In the genomic region with DNA sequence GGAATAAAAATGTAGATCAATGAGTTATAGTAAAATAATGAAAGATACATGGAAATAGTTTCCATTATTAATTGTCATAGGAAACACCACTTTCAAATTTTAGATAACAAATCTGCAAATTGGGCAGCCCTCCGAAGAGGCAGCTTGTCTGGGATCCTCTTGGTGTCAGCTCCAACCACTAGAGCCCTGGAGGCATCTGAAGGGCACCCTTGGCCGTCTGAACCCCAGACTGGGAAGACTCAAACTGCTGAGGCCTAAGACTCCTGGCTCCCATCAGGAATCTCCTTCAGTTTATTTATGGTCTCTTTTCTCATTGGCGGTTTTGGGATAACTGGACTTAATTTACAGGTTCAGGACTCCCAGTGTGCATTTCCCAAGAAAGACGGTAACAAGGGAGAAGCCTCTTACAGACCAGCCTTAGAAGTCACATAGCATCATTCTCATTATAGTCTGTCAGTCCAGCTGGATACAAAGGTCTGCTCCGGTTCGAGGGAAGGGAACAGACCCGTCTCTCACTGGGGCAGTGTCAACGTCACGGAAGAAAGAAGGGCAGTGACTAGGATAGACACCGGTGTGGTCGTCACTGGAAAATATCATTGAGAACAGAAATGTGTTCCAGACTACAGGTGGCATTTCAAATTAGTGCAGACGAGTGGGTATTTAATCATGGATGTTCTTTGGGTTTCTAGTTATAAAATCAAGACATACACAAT, we compare ENCODE assay signal across 26 cellular contexts.
A peak's percentile ranks its signal among the peaks of the same experiment; 100 is the strongest.
DNase-seq lines count a peak whose midpoint lies in the region; ATAC-seq, FAIRE-seq and TF ChIP-seq lines count a peak whose summit lies in the region.
"Had no signal": no experiment of that assay in that cellular context is flagged by ENCODE, and none has a peak within 500 bp of the region (broad histone marks: within the 10 kb centered on the region; RNA-seq: fewer than 3 reads in every experiment).

No MANE protein-coding gene starts in this region.

- CTCF ChIA-PET in A549 (lab: Yijun Ruan, JAX) (no interaction called here), H1 (lab: Charles Lee; ENCODE audit: partially characterized antibody) (interaction anchor here (1.3 kb wide), 1 partner anchor 11 kb away, joined by 3 read pairs; no protein-coding TSS in a partner anchor)

- H3K36me3 Mint-ChIP-seq in stimulated activated effector memory CD8-positive, alpha-beta T cell treated with anti-CD3 and anti-CD28 coated beads, Interleukin-12 subunit alpha, Interleukin-12 subunit beta, amount 100 ng/mL, for 72 hours, result no peaks in the 10 kb centered on the region
- H3K36me3 Mint-ChIP-seq: CD4-positive, alpha-beta memory T cell had no signal

- H2BK120ac ChIP-seq in H1 (replicated peaks; ENCODE audit: low read depth, low read length), result no peak overlapping the region

- POLR2A ChIA-PET in A549 (lab: Yijun Ruan, JAX) (interaction anchor here (0.8 kb wide), 1 partner anchor 457 kb away, joined by 3 read pairs; no protein-coding TSS in a partner anchor), H1 (lab: Charles Lee; ENCODE audit: partially characterized antibody) (no interaction called here)

- H3K14ac ChIP-seq in H1 (ENCODE audit: insufficient read length), result no peak overlapping the region

- H3K4me1 ChIP-seq in A549 (peaks cover 9% of the 10 kb centered on the region; the same call in 2 of the 3 replicates), BE2C (no peaks in the 10 kb centered on the region; the same call in 1 of the 2 replicates), H1 (replicated peaks in 1 of 4; ENCODE audit: control insufficient read depth in 3 of 4, insufficient read depth in 4 of 4, low read length in 3 of 4) (no peaks in the 10 kb centered on the region)
- H3K4me1 ChIP-seq: BLaER1 treated with 17β-estradiol and CSF1 and Interleukin-3, amounts not matched to agents 10 nM and 100 nM; Caco-2; HAP-1; Peyer's patch; SJSA1 had no signal

- H3K79me2 ChIP-seq in H1 (ENCODE audit: control insufficient read depth in 1 of 2, insufficient read depth in 2 of 2, low read length in 2 of 2), result no peaks in the 10 kb centered on the region

- no peak overlapping the region for H3K9ac ChIP-seq in H1 (replicated peaks in 1 of 4; ENCODE audit: extremely low read depth in 1 of 4, low read depth in 3 of 4, low read length in 3 of 4)
- H3K9ac ChIP-seq: BLaER1 treated with 17β-estradiol and CSF1 and Interleukin-3, amounts not matched to agents 10 nM and 100 nM; KMS-11 had no signal

- no peaks in the 10 kb centered on the region for H3K36me3 ChIP-seq in BE2C
- no peaks in the 10 kb centered on the region for H3K36me3 ChIP-seq in H1 (ENCODE audit: control insufficient read depth in 2 of 4, insufficient read depth in 4 of 4, low read length in 3 of 4)
- H3K36me3 ChIP-seq: BLaER1 treated with 17β-estradiol and CSF1 and Interleukin-3, amounts not matched to agents 10 nM and 100 nM; HAP-1; Peyer's patch; SJSA1 had no signal

- DNase-seq in A549 (ENCODE audit: low read depth in 1 of 2, low spot score in 1 of 2), result peak in 1 of 2 experiments; percentile 42
- DNase-seq in BE2C, result peak; percentile 56
- peak; percentile 90 for DNase-seq in NCI-H69 (lab: John Stamatoyannopoulos, UW)
- no peak for DNase-seq in H1 (ENCODE audit: low read depth in 1 of 2, low spot score in 2 of 2)
- DNase-seq in SK-N-DZ (ENCODE audit: low spot score), result no peak
- DNase-seq in stimulated activated effector memory CD8-positive, alpha-beta T cell treated with anti-CD3 and anti-CD28 coated beads, Interleukin-12 subunit alpha, Interleukin-12 subunit beta, amount 100 ng/mL, for 72 hours (ENCODE audit: low spot score in 2 of 2), result no peak
- DNase-seq: ACHN; Caco-2; CD4-positive, alpha-beta memory T cell; DND-41; NCI-H1105 treated with DMSO at 0.1 percent for 48 hours; NCI-H187 treated with DMSO at 0.1 percent for 48 hours; NCI-H2227 treated with DMSO at 0.1 percent for 48 hours; NCI-H510A; NCI-H748 treated with DMSO at 0.1 percent for 48 hours; Peyer's patch; SW 1271; T-helper 17 cell had no signal

- 41% methylated on average over 12 of the region's 12 CpGs for WGBS in A549 (ENCODE audit: missing lambda C conversion rate)
- 92% methylated on average over 12 of the region's 12 CpGs; no CpG with 5 or more reads in 1 of the 2 experiments for WGBS in H1 (ENCODE audit: extremely low coverage in 1 of 2, insufficient coverage in 1 of 2, insufficient read length in 1 of 2, insufficient replicate concordance in 2 of 2, low coverage in 1 of 2, low lambda C conversion rate in 2 of 2, missing lambda C conversion rate in 1 of 2), 2 experiments

- ATAC-seq in A549 (peak; percentile 70 to 85), GM21737 (IDR thresholded peaks at IDR 0.05; ENCODE audit: unreplicated experiment) (no peak)
- ATAC-seq in stimulated activated effector memory CD8-positive, alpha-beta T cell treated with anti-CD3 and anti-CD28 coated beads, Interleukin-12 subunit alpha, Interleukin-12 subunit beta, amount 100 ng/mL, for 72 hours, result no peak
- ATAC-seq: T-helper 17 cell had no signal

- H3K4me2 ChIP-seq in A549 (peak overlapping the region; percentile 60), H1 (ENCODE audit: insufficient read depth in 1 of 2, low read depth in 2 of 2, low read length in 2 of 2) (no peak overlapping the region)
- H3K4me2 ChIP-seq: BLaER1 treated with 17β-estradiol and CSF1 and Interleukin-3, amounts not matched to agents 10 nM and 100 nM; KMS-11 had no signal

- TF ChIP-seq EP300 in A549 (IDR thresholded peaks at IDR 0.05) (no peak), H1 (IDR thresholded peaks at IDR 0.05; ENCODE audit: borderline replicate concordance in 1 of 2, low read depth in 2 of 2, low read length in 2 of 2) (no peak)

- TF ChIP-seq CTCF in A549 (IDR thresholded peaks at IDR 0.05), result no peak
- no peak for TF ChIP-seq CTCF in BE2C (IDR thresholded peaks at IDR 0.05; ENCODE audit: low read depth, low read length)
- TF ChIP-seq CTCF in H1 (IDR thresholded peaks at IDR 0.05; ENCODE audit: control extremely low read depth in 1 of 3, insufficient read depth in 1 of 3, low read depth in 1 of 3, low read length in 3 of 3), result no peak

- no peak overlapping the region for H3K23ac ChIP-seq in H1 (ENCODE audit: insufficient read length)

- no peaks in the 10 kb centered on the region for H4K20me1 ChIP-seq in H1 (replicated peaks in 1 of 2; ENCODE audit: control insufficient read depth in 1 of 2, insufficient read depth in 2 of 2, low read length in 2 of 2)
- H4K20me1 ChIP-seq: BLaER1 treated with 17β-estradiol and CSF1 and Interleukin-3, amounts not matched to agents 10 nM and 100 nM had no signal

- H3K9me3 ChIP-seq in A549, result no peaks in the 10 kb centered on the region
- H3K9me3 ChIP-seq in BE2C, result no peaks in the 10 kb centered on the region
- no peaks in the 10 kb centered on the region for H3K9me3 ChIP-seq in H1 (ENCODE audit: insufficient read depth in 2 of 2, low read depth in 1 of 2, low read length in 1 of 2)
- H3K9me3 ChIP-seq: BLaER1 treated with 17β-estradiol and CSF1 and Interleukin-3, amounts not matched to agents 10 nM and 100 nM; Caco-2; HAP-1; Peyer's patch; SJSA1 had no signal

- no peak overlapping the region for H3K4me3 Mint-ChIP-seq in stimulated activated effector memory CD8-positive, alpha-beta T cell treated with anti-CD3 and anti-CD28 coated beads, Interleukin-12 subunit alpha, Interleukin-12 subunit beta, amount 100 ng/mL, for 72 hours
- H3K4me3 Mint-ChIP-seq: CD4-positive, alpha-beta memory T cell; T-helper 17 cell had no signal

- peaks cover 11% of the 10 kb centered on the region for H3K9me3 Mint-ChIP-seq in stimulated activated effector memory CD8-positive, alpha-beta T cell treated with anti-CD3 and anti-CD28 coated beads, Interleukin-12 subunit alpha, Interleukin-12 subunit beta, amount 100 ng/mL, for 72 hours

- no peak overlapping the region for H4K5ac ChIP-seq in H1 (ENCODE audit: insufficient read length, low read depth, low read length)

- no peak overlapping the region for H2AK5ac ChIP-seq in H1 (ENCODE audit: low read depth, low read length)

- no peak overlapping the region for H2BK12ac ChIP-seq in H1 (ENCODE audit: low read depth, low read length)

- peak overlapping the region in 1 of 2 experiments; percentile 45; a peak in 3 of 6 replicates for H3K27ac ChIP-seq in A549
- H3K27ac ChIP-seq in H1 (ENCODE audit: low read depth, low read length), result no peak overlapping the region
- H3K27ac ChIP-seq: BLaER1 treated with 17β-estradiol and CSF1 and Interleukin-3, amounts not matched to agents 10 nM and 100 nM; HL-60; KMS-11; Peyer's patch; SJSA1 had no signal

- H2AFZ ChIP-seq in H1 (ENCODE audit: low read length), result 0 out of 2 replicates have a peak overlapping the region, but pooled peaks have one; percentile 66

- no peak overlapping the region for H4K91ac ChIP-seq in H1 (replicated peaks; ENCODE audit: insufficient read length, low read length)

- H2BK15ac ChIP-seq in H1 (ENCODE audit: low read length), result no peak overlapping the region

- no peak for FAIRE-seq in A549 (lab: Jason Lieb, UNC)
- no peak for FAIRE-seq in H1 (lab: Jason Lieb, UNC)
- FAIRE-seq: GM12892, GM18507 had no signal

- no peak for TF ChIP-seq POLR2A in A549 (IDR thresholded peaks at IDR 0.05; ENCODE audit: low read length)
- TF ChIP-seq POLR2A in H1 (IDR thresholded peaks at IDR 0.05; ENCODE audit: control extremely low read depth in 1 of 2, low read depth in 2 of 2, low read length in 2 of 2), result no peak

- H3K27me3 ChIP-seq in BE2C, result no peaks in the 10 kb centered on the region
- H3K27me3 ChIP-seq in H1 (replicated peaks in 1 of 4; ENCODE audit: control insufficient read depth in 3 of 4, extremely low read depth in 1 of 4, insufficient read depth in 3 of 4, low read length in 3 of 4), result no peaks in the 10 kb centered on the region
- H3K27me3 ChIP-seq: BLaER1 treated with 17β-estradiol and CSF1 and Interleukin-3, amounts not matched to agents 10 nM and 100 nM; Peyer's patch; SJSA1 had no signal

- H2BK5ac ChIP-seq in H1 (ENCODE audit: low read depth, low read length), result no peak overlapping the region

- no peak overlapping the region for H3K18ac ChIP-seq in H1 (ENCODE audit: extremely low read depth, low read length)

- TF ChIP-seq RAD21 in A549 (conservative IDR thresholded peaks at IDR 0.05 in 1 of 2, IDR thresholded peaks at IDR 0.05 in 1 of 2) (no peak), H1 (IDR thresholded peaks at IDR 0.05 in 1 of 2, conservative IDR thresholded peaks at IDR 0.05 in 1 of 2; ENCODE audit: low read depth in 2 of 2, low read length in 2 of 2) (no peak)

- H3K79me1 ChIP-seq in H1 (ENCODE audit: low read depth, low read length), result no peaks in the 10 kb centered on the region

- no peak overlapping the region for H2BK20ac ChIP-seq in H1 (ENCODE audit: low read length)

- H3K4me3 ChIP-seq in A549 (peak overlapping the region; percentile 29; the same call in 2 of the 3 replicates), BE2C (ENCODE audit: low read depth, low read length) (peak overlapping the region; percentile 31), H1 (ENCODE audit: extremely low read depth in 1 of 4, insufficient read depth in 2 of 4, low read depth in 3 of 4, low read length in 4 of 4) (no peak overlapping the region)
- H3K4me3 ChIP-seq: BLaER1 treated with 17β-estradiol and CSF1 and Interleukin-3, amounts not matched to agents 10 nM and 100 nM; HAP-1; Peyer's patch; SJSA1 had no signal

- no peak overlapping the region for H3K56ac ChIP-seq in H1 (replicated peaks; ENCODE audit: insufficient read length, low read depth, low read length)

- no peak overlapping the region for H4K8ac ChIP-seq in H1 (ENCODE audit: extremely low read depth, insufficient read depth, low read length)

- no peaks in the 10 kb centered on the region for H3K4me1 Mint-ChIP-seq in stimulated activated effector memory CD8-positive, alpha-beta T cell treated with anti-CD3 and anti-CD28 coated beads, Interleukin-12 subunit alpha, Interleukin-12 subunit beta, amount 100 ng/mL, for 72 hours
- H3K4me1 Mint-ChIP-seq: CD4-positive, alpha-beta memory T cell; T-helper 17 cell had no signal

- H3K27ac Mint-ChIP-seq in stimulated activated effector memory CD8-positive, alpha-beta T cell treated with anti-CD3 and anti-CD28 coated beads, Interleukin-12 subunit alpha, Interleukin-12 subunit beta, amount 100 ng/mL, for 72 hours, result no peak overlapping the region
- H3K27ac Mint-ChIP-seq: CD4-positive, alpha-beta memory T cell; T-helper 17 cell had no signal

- H3K23me2 ChIP-seq in H1 (ENCODE audit: low read depth, low read length), result no peaks in the 10 kb centered on the region

- no peak overlapping the region for H3K4ac ChIP-seq in H1 (replicated peaks; ENCODE audit: insufficient read length, low read depth, low read length)

Comparison
In these comparisons a context has a peak if more than half of its experiments do, and no peak if none do; other contexts are left out.
1. ATAC-seq: peak in A549 (2 of 2); none in GM21737 (single experiment) and stimulated activated effector memory CD8-positive, alpha-beta T cell treated with anti-CD3 and anti-CD28 coated beads, Interleukin-12 subunit alpha, Interleukin-12 subunit beta, amount 100 ng/mL, for 72 hours (single experiment).
2. DNase-seq: peak in BE2C (single experiment) and NCI-H69 (single experiment); none in H1 (0 of 2), SK-N-DZ (single experiment) and stimulated activated effector memory CD8-positive, alpha-beta T cell treated with anti-CD3 and anti-CD28 coated beads, Interleukin-12 subunit alpha, Interleukin-12 subunit beta, amount 100 ng/mL, for 72 hours (0 of 2).
3. H3K4me3 ChIP-seq: peak in A549 (single experiment) and BE2C (single experiment); none in H1 (0 of 4).